In the genomic region with DNA sequence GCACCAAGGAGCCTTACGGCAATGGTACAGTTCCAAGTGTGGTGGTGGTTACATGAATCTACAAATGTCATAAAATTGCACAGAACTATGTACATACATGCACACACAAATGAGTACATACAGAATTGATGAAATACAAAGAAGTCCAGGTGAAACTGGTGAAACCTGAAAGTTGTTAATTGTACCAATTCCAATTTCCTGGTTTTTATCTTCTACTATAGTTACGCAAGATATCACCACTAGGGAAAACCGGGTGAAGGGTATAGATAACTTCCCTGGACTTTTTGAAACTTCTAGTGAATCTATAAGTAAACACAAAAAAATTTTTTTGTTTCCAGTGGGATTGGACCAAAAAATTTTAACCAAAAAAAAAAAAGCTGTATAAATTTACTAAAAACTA, we compare ENCODE assay signal across 2 cellular contexts.
TF ChIP-seq lines count a peak whose summit lies in the region.

No MANE protein-coding gene starts in this region.

TF ChIP-seq in A549, 52 proteins besides CTCF, POLR2A, EP300 and RAD21:
- TF ChIP-seq, protein P1, sequence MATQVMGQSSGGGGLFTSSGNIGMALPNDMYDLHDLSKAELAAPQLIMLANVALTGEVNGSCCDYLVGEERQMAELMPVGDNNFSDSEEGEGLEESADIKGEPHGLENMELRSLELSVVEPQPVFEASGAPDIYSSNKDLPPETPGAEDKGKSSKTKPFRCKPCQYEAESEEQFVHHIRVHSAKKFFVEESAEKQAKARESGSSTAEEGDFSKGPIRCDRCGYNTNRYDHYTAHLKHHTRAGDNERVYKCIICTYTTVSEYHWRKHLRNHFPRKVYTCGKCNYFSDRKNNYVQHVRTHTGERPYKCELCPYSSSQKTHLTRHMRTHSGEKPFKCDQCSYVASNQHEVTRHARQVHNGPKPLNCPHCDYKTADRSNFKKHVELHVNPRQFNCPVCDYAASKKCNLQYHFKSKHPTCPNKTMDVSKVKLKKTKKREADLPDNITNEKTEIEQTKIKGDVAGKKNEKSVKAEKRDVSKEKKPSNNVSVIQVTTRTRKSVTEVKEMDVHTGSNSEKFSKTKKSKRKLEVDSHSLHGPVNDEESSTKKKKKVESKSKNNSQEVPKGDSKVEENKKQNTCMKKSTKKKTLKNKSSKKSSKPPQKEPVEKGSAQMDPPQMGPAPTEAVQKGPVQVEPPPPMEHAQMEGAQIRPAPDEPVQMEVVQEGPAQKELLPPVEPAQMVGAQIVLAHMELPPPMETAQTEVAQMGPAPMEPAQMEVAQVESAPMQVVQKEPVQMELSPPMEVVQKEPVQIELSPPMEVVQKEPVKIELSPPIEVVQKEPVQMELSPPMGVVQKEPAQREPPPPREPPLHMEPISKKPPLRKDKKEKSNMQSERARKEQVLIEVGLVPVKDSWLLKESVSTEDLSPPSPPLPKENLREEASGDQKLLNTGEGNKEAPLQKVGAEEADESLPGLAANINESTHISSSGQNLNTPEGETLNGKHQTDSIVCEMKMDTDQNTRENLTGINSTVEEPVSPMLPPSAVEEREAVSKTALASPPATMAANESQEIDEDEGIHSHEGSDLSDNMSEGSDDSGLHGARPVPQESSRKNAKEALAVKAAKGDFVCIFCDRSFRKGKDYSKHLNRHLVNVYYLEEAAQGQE (IDR thresholded peaks at IDR 0.05): no peak
- TF ChIP-seq, protein P2, sequence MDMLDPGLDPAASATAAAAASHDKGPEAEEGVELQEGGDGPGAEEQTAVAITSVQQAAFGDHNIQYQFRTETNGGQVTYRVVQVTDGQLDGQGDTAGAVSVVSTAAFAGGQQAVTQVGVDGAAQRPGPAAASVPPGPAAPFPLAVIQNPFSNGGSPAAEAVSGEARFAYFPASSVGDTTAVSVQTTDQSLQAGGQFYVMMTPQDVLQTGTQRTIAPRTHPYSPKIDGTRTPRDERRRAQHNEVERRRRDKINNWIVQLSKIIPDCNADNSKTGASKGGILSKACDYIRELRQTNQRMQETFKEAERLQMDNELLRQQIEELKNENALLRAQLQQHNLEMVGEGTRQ (IDR thresholded peaks at IDR 0.05): no peak
- TF ChIP-seq PHF8 (IDR thresholded peaks at IDR 0.05; ENCODE audit: borderline replicate concordance, low read depth) (no peak), ZC3H11A (IDR thresholded peaks at IDR 0.05) (no peak), CEBPB (IDR thresholded peaks at IDR 0.05) (peak in 1 of 2 experiments; percentile 37; a peak in 1 of 4 replicates)
- TF ChIP-seq, protein P3, sequence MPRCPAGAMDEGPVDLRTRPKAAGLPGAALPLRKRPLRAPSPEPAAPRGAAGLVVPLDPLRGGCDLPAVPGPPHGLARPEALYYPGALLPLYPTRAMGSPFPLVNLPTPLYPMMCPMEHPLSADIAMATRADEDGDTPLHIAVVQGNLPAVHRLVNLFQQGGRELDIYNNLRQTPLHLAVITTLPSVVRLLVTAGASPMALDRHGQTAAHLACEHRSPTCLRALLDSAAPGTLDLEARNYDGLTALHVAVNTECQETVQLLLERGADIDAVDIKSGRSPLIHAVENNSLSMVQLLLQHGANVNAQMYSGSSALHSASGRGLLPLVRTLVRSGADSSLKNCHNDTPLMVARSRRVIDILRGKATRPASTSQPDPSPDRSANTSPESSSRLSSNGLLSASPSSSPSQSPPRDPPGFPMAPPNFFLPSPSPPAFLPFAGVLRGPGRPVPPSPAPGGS (IDR thresholded peaks at IDR 0.05): no peak

TF ChIP-seq in H1, 55 proteins besides CTCF, POLR2A, EP300 and RAD21:
- TF ChIP-seq, protein P4, sequence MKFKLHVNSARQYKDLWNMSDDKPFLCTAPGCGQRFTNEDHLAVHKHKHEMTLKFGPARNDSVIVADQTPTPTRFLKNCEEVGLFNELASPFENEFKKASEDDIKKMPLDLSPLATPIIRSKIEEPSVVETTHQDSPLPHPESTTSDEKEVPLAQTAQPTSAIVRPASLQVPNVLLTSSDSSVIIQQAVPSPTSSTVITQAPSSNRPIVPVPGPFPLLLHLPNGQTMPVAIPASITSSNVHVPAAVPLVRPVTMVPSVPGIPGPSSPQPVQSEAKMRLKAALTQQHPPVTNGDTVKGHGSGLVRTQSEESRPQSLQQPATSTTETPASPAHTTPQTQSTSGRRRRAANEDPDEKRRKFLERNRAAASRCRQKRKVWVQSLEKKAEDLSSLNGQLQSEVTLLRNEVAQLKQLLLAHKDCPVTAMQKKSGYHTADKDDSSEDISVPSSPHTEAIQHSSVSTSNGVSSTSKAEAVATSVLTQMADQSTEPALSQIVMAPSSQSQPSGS (IDR thresholded peaks at IDR 0.05; ENCODE audit: low read length): no peak
- peak; percentile 6; the same call in 1 of the 2 replicates for TF ChIP-seq CEBPB (IDR thresholded peaks at IDR 0.05; ENCODE audit: low read depth, low read length)
- TF ChIP-seq, protein P5, sequence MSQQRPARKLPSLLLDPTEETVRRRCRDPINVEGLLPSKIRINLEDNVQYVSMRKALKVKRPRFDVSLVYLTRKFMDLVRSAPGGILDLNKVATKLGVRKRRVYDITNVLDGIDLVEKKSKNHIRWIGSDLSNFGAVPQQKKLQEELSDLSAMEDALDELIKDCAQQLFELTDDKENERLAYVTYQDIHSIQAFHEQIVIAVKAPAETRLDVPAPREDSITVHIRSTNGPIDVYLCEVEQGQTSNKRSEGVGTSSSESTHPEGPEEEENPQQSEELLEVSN (IDR thresholded peaks at IDR 0.05): no peak
TF ChIP-seq in H1: peak in this region for 1.
